Comparison of ENCODE assay signal across 15 cellular contexts in genomic region chr17:29956225-29956624, GRCh38. TPM values are rescaled to one million over a fixed set of nuclear protein-coding genes. Genes with fewer than 3 reads are reported as not detected.
"Had no signal": no experiment of that assay in that cellular context is flagged by ENCODE, and none has a peak within 500 bp of the region (broad histone marks: within the 10 kb centered on the region; RNA-seq: fewer than 3 reads in every experiment).

No MANE protein-coding gene starts in this region.

- ATAC-seq: activated CD8-positive, alpha-beta memory T cell treated with anti-CD3 and anti-CD28 coated beads, Interleukin-2, amount 10 ng/mL, durations not matched to agents 7 days and 5 days; effector memory CD8-positive, alpha-beta T cell had no signal

- H3K27ac ChIP-seq: brain microvascular endothelial cell, right atrium auricular region, vagina had no signal

- H3K9me3 ChIP-seq: right atrium auricular region, vagina had no signal

- H3K4me1 ChIP-seq: right atrium auricular region, vagina had no signal

- DNase-seq: activated CD4-positive, alpha-beta T cell treated with anti-CD3 and anti-CD28 coated beads, Interleukin-2, amount 50 U/mL, for 48 hours; activated CD4-positive, CD25-positive, alpha-beta regulatory T cell treated with anti-CD3 and anti-CD28 coated beads, Interleukin-2, amount 50 U/mL, for 72 hours; activated CD8-positive, alpha-beta memory T cell treated with anti-CD3 and anti-CD28 coated beads, Interleukin-2, amount 10 ng/mL, durations not matched to agents 7 days and 5 days; activated gamma-delta T cell; activated T-cell treated with anti-CD3 and anti-CD28 coated beads, Interleukin-2, amount 50 U/mL, for 24 hours; amygdala; brain microvascular endothelial cell; effector memory CD8-positive, alpha-beta T cell; hippocampal formation; kidney glomerular epithelial cell; naive B cell had no signal

- H3K4me2 ChIP-seq: smooth muscle cell had no signal

- H3K4me3 ChIP-seq: right atrium auricular region, smooth muscle cell, vagina had no signal

- H3K36me3 ChIP-seq: brain microvascular endothelial cell, right atrium auricular region, vagina had no signal

- H3K27me3 ChIP-seq: brain microvascular endothelial cell, right atrium auricular region, vagina had no signal

RNA-seq across cellular contexts. Expression of gene EFCAB5, which starts 14.8 kb away (rescaled TPM):
- total RNA-seq: right atrium auricular region, smooth muscle cell, vagina had no signal
- polyA plus RNA-seq: liver had no signal
